ENCODE assay signal across 12 cellular contexts in genomic region chr7:129877146-129877792, GRCh38.
DNase-seq lines count a peak whose midpoint lies in the region; ATAC-seq and TF ChIP-seq lines count a peak whose summit lies in the region.
"Had no signal": no experiment of that assay in that cellular context is flagged by ENCODE, and none has a peak within 500 bp of the region (broad histone marks: within the 10 kb centered on the region; RNA-seq: fewer than 3 reads in every experiment).

No MANE protein-coding gene starts in this region.

- ATAC-seq in PC-3, result no peak
- no peak for ATAC-seq in GM21737 (IDR thresholded peaks at IDR 0.05; ENCODE audit: unreplicated experiment)
- ATAC-seq in GM21447 (IDR thresholded peaks at IDR 0.05; ENCODE audit: unreplicated experiment), result no peak

- H3K9me3 Mint-ChIP-seq in activated CD4-positive, alpha-beta memory T cell treated with anti-CD3 and anti-CD28 coated beads for 36 hours, result no peaks in the 10 kb centered on the region

- CTCF ChIA-PET in PC-3 (lab: Charles Lee), result no interaction called here
- CTCF ChIA-PET in activated CD4-positive, alpha-beta memory T cell treated with anti-CD3 and anti-CD28 coated beads for 36 hours (lab: Charles Lee), result interaction anchor here (1.2 kb wide), 2 partner anchors 11 to 133 kb away, joined by 3 to 4 read pairs; no protein-coding TSS in a partner anchor

- H4K20me1 ChIP-seq in GM23248 (ENCODE audit: insufficient read depth) (no peaks in the 10 kb centered on the region), PC-3 (ENCODE audit: low read length) (no peaks in the 10 kb centered on the region)

- no peaks in the 10 kb centered on the region for H3K27me3 Mint-ChIP-seq in activated CD4-positive, alpha-beta memory T cell treated with anti-CD3 and anti-CD28 coated beads for 36 hours

- TSS peak; percentile 4 for BruUV-seq in PC-3 (replicated peaks; lab: Mats Ljungman, UMichigan)

- 62 to 70% methylated on average over 3 of the region's 3 CpGs for WGBS in GM23248 (ENCODE audit: low coverage in 1 of 2, low lambda C conversion rate in 2 of 2, missing lambda C conversion rate in 2 of 2), 2 experiments

- no peak overlapping the region for H3K4me3 ChIP-seq in GM23248
- H3K4me3 ChIP-seq in PC-3 (ENCODE audit: low read length), result no peak overlapping the region
- H3K4me3 ChIP-seq: prostate gland had no signal

- H3F3A ChIP-seq in GM23248 (ENCODE audit: insufficient read depth) (peaks cover 26% of the 10 kb centered on the region; the same call in 1 of the 2 replicates), PC-3 (ENCODE audit: low read length, unreplicated experiment) (no peaks in the 10 kb centered on the region)

- peaks cover 72% of the 10 kb centered on the region for H3K79me2 ChIP-seq in GM23248 (ENCODE audit: insufficient read depth)
- no peaks in the 10 kb centered on the region for H3K79me2 ChIP-seq in PC-3 (ENCODE audit: low read length)

- no peak overlapping the region for H2AFZ ChIP-seq in GM23248
- H2AFZ ChIP-seq in PC-3 (ENCODE audit: low read length), result no peak overlapping the region

- in situ Hi-C loops in GM23248 (cut with MboI), result no loop called here

- peaks cover 15% of the 10 kb centered on the region for H3K36me3 Mint-ChIP-seq in activated CD4-positive, alpha-beta memory T cell treated with anti-CD3 and anti-CD28 coated beads for 36 hours

- H3K4me1 Mint-ChIP-seq in activated CD4-positive, alpha-beta memory T cell treated with anti-CD3 and anti-CD28 coated beads for 36 hours (ENCODE audit: low read depth), result peaks cover 50% of the 10 kb centered on the region

- H3K4me1 ChIP-seq in GM23248 (ENCODE audit: insufficient read depth), result peaks cover 43% of the 10 kb centered on the region
- H3K4me1 ChIP-seq in PC-3 (ENCODE audit: insufficient read depth, low read length), result peaks cover 23% of the 10 kb centered on the region

- H3K27ac ChIP-seq in GM23248 (no peak overlapping the region), PC-3 (ENCODE audit: low read length) (no peak overlapping the region), epithelial cell of prostate (peak overlapping the region; percentile 68)
- H3K27ac ChIP-seq: prostate gland had no signal

- no peak overlapping the region for H3K4me3 Mint-ChIP-seq in activated CD4-positive, alpha-beta memory T cell treated with anti-CD3 and anti-CD28 coated beads for 36 hours

- DNase-seq in GM23248 (no peak), PC-3 (no peak), epithelial cell of prostate (ENCODE audit: low read depth, low spot score) (no peak), putamen (ENCODE audit: low spot score) (peak; percentile 39), SK-N-DZ (ENCODE audit: low spot score) (no peak)
- DNase-seq in activated CD4-positive, alpha-beta memory T cell treated with anti-CD3 and anti-CD28 coated beads for 36 hours, result no peak
- DNase-seq: activated CD4-positive, alpha-beta T cell treated with anti-CD3 and anti-CD28 coated beads for 4 hours; COR-L47; NCI-H2171 treated with DMSO at 0.1 percent for 48 hours had no signal

- H3K27me3 ChIP-seq in GM23248 (replicated peaks; ENCODE audit: insufficient read depth) (no peaks in the 10 kb centered on the region), PC-3 (ENCODE audit: low read length) (no peaks in the 10 kb centered on the region)

- H3K4me2 ChIP-seq in GM23248 (ENCODE audit: unreplicated experiment) (peak overlapping the region; percentile 12), PC-3 (ENCODE audit: low read length) (no peak overlapping the region)

- H3K9ac ChIP-seq in GM23248, result no peak overlapping the region
- no peak overlapping the region for H3K9ac ChIP-seq in PC-3 (ENCODE audit: low read length)

- no peak for TF ChIP-seq CTCF in PC-3 (conservative IDR thresholded peaks at IDR 0.05; ENCODE audit: low read depth, low read length)

- H3K9me3 ChIP-seq in GM23248 (ENCODE audit: low read depth), result no peaks in the 10 kb centered on the region
- no peaks in the 10 kb centered on the region for H3K9me3 ChIP-seq in PC-3 (ENCODE audit: low read length)
- H3K9me3 ChIP-seq: prostate gland had no signal

- POLR2A ChIA-PET in PC-3 (lab: Charles Lee; ENCODE audit: unreplicated experiment), result no interaction called here
- POLR2A ChIA-PET in activated CD4-positive, alpha-beta memory T cell treated with anti-CD3 and anti-CD28 coated beads for 36 hours (lab: Charles Lee), result interaction anchor here (0.7 to 1.9 kb wide), 2 partner anchors 72 to 543 kb away, joined by 3 to 6 read pairs; no protein-coding TSS in a partner anchor

- H3K36me3 ChIP-seq in GM23248 (ENCODE audit: low read depth) (peaks cover 28% of the 10 kb centered on the region; the same call in 1 of the 2 replicates), PC-3 (ENCODE audit: low read depth, low read length) (0 out of 2 replicates have a peak, but pooled peaks cover 3% of the 10 kb centered on the region)
- H3K36me3 ChIP-seq: prostate gland had no signal

- H3K9me2 ChIP-seq in GM23248 (ENCODE audit: insufficient read depth) (no peaks in the 10 kb centered on the region; the same call in 1 of the 2 replicates), PC-3 (replicated peaks; ENCODE audit: low read length) (no peaks in the 10 kb centered on the region)

- no peak overlapping the region for H3K27ac Mint-ChIP-seq in activated CD4-positive, alpha-beta memory T cell treated with anti-CD3 and anti-CD28 coated beads for 36 hours

- intact Hi-C loops in PC-3 (cut with micrococcal nuclease), result loop anchor here (5.0 kb wide), 2 partner anchors 35 kb away; no protein-coding TSS in a partner anchor
- intact Hi-C loops in activated CD4-positive, alpha-beta memory T cell treated with anti-CD3 and anti-CD28 coated beads for 36 hours (cut with micrococcal nuclease), result loop anchor here (5.0 kb wide), 1 partner anchor 40 kb away; no protein-coding TSS in a partner anchor
